17 cellular contexts compared by ENCODE assay signal in genomic region chr16:31485571-31485970, GRCh38. TPM values are rescaled to one million over a fixed set of nuclear protein-coding genes. Genes with fewer than 3 reads are reported as not detected.
"Had no signal": no experiment of that assay in that cellular context is flagged by ENCODE, and none has a peak within 500 bp of the region (broad histone marks: within the 10 kb centered on the region; RNA-seq: fewer than 3 reads in every experiment).

No MANE protein-coding gene starts in this region.

- H3K9me3 Mint-ChIP-seq: activated naive CD8-positive, alpha-beta T cell treated with anti-CD3 and anti-CD28 coated beads, Interleukin-2, amount 10 ng/mL, durations not matched to agents 7 days and 5 days; activated T-cell treated with anti-CD3 and anti-CD28 coated beads, Interleukin-2, amount 50 U/mL, for 24 hours; T-helper 2 cell treated with Interferon-gamma antibody and Interleukin-4, amounts not matched to agents 5 μg/mL and 100 μg/mL, for 36 hours had no signal

- H3K9me3 ChIP-seq: esophagus squamous epithelium, suprapubic skin had no signal

- H3K4me3 Mint-ChIP-seq: activated CD8-positive, alpha-beta memory T cell treated with anti-CD3 and anti-CD28 coated beads, Interleukin-2, amount 10 ng/mL, durations not matched to agents 7 days and 5 days; activated naive CD8-positive, alpha-beta T cell treated with anti-CD3 and anti-CD28 coated beads, Interleukin-2, amount 10 ng/mL, durations not matched to agents 7 days and 5 days; activated T-cell treated with anti-CD3 and anti-CD28 coated beads, Interleukin-2, amount 50 U/mL, for 24 hours had no signal

- H3K27ac Mint-ChIP-seq: activated CD8-positive, alpha-beta memory T cell treated with anti-CD3 and anti-CD28 coated beads, Interleukin-2, amount 10 ng/mL, durations not matched to agents 7 days and 5 days; activated naive CD8-positive, alpha-beta T cell treated with anti-CD3 and anti-CD28 coated beads, Interleukin-2, amount 10 ng/mL, durations not matched to agents 7 days and 5 days; activated T-cell treated with anti-CD3 and anti-CD28 coated beads, Interleukin-2, amount 50 U/mL, for 24 hours; T-helper 2 cell treated with Interferon-gamma antibody and Interleukin-4, amounts not matched to agents 5 μg/mL and 100 μg/mL, for 36 hours had no signal

- DNase-seq: activated CD4-positive, alpha-beta T cell treated with anti-CD3 and anti-CD28 coated beads, Interleukin-2, amount 50 U/mL, for 4 hours; activated CD4-positive, CD25-positive, alpha-beta regulatory T cell treated with anti-CD3 and anti-CD28 coated beads, Interleukin-2, amount 50 U/mL, for 72 hours; activated gamma-delta T cell; activated naive CD8-positive, alpha-beta T cell treated with anti-CD3 and anti-CD28 coated beads, Interleukin-2, amount 10 ng/mL, durations not matched to agents 7 days and 5 days; activated T-cell treated with anti-CD3 and anti-CD28 coated beads, Interleukin-2, amount 50 U/mL, for 24 hours; esophagus squamous epithelium; foreskin fibroblast; left colon; sigmoid colon; stimulated activated CD4-positive, alpha-beta T cell treated with anti-CD3 and anti-CD28 coated beads, Interleukin-12 subunit alpha, Interleukin-12 subunit beta, amount 100 ng/mL, for 4 hours; stimulated activated naive CD8-positive, alpha-beta T cell treated with anti-CD3 and anti-CD28 coated beads, Interleukin-15, Interleukin-2, amounts not matched to agents 100 U/mL and 50 U/mL, for 24 hours had no signal

- H3K4me3 ChIP-seq: esophagus squamous epithelium, sigmoid colon, suprapubic skin had no signal

- ATAC-seq: activated CD8-positive, alpha-beta memory T cell treated with anti-CD3 and anti-CD28 coated beads, Interleukin-2, amount 10 ng/mL, durations not matched to agents 7 days and 5 days; stimulated activated naive CD8-positive, alpha-beta T cell treated with anti-CD3 and anti-CD28 coated beads, Interleukin-15, Interleukin-2, amounts not matched to agents 100 U/mL and 50 U/mL, for 24 hours had no signal

- H3K27me3 Mint-ChIP-seq: activated T-cell treated with anti-CD3 and anti-CD28 coated beads, Interleukin-2, amount 50 U/mL, for 24 hours had no signal

- H3K36me3 Mint-ChIP-seq: activated naive CD8-positive, alpha-beta T cell treated with anti-CD3 and anti-CD28 coated beads, Interleukin-2, amount 10 ng/mL, durations not matched to agents 7 days and 5 days had no signal

RNA-seq across cellular contexts. Expression of gene SLC5A2, which starts 2.6 kb away (rescaled TPM):
- total RNA-seq: activated CD8-positive, alpha-beta memory T cell treated with anti-CD3 and anti-CD28 coated beads, Interleukin-2, amount 10 ng/mL, durations not matched to agents 7 days and 5 days; esophagus squamous epithelium; lung microvascular endothelial cell; osteoblast; ureter had no signal

RNA-seq across cellular contexts. Expression of gene AHSP, which starts 42.1 kb away (rescaled TPM):
- total RNA-seq: activated CD8-positive, alpha-beta memory T cell treated with anti-CD3 and anti-CD28 coated beads, Interleukin-2, amount 10 ng/mL, durations not matched to agents 7 days and 5 days; activated naive CD8-positive, alpha-beta T cell treated with anti-CD3 and anti-CD28 coated beads, Interleukin-2, amount 10 ng/mL, durations not matched to agents 7 days and 5 days; esophagus squamous epithelium; left colon; lung microvascular endothelial cell; osteoblast; sigmoid colon; suprapubic skin; ureter had no signal
